Comparison of ENCODE assay signal across 8 cellular contexts in the genomic region with DNA sequence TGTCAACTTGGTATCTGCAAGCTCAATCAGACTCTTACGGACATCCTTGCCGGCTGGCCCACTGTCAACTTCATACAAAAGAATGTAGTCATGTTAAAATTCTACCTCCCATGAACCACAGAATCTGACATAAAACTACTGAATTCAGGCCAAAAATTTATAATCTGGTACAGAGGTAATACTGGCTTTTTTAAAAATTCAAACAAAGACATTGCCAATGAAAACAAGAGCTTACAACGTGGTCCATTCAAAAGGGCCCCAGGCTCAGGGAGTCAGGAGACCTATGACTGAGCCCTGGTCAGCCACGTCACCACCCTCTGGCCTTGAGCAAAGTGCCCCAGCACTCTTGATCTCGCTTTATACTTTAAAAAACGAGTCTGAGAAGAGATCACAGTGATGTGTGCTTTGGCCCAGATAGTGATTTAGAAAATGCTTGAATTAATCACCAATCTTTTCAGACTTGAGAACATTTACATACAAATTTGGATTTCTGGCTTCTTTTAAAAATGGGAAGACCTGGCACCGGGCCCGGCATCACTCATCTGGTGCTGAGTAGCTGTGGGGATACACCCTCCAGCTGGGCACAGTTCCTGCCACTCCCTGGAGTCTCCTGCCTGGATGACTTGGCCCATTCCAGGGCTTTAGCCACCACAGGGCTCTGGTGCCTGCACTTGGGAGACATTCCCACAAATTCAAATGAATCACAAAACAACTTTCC.
DNase-seq lines count a peak whose midpoint lies in the region; ATAC-seq and TF ChIP-seq lines count a peak whose summit lies in the region.

No MANE protein-coding gene starts in this region.

- no peaks in the 10 kb centered on the region for H3K27me3 Mint-ChIP-seq in activated CD4-positive, alpha-beta T cell treated with anti-CD3 and anti-CD28 coated beads for 36 hours
- no peaks in the 10 kb centered on the region for H3K27me3 Mint-ChIP-seq in activated CD4-positive, alpha-beta T cell treated with anti-CD3 and anti-CD28 coated beads, Interleukin-2, amount 10 ng/mL, durations not matched to agents 24 days and 14 days
- H3K27me3 Mint-ChIP-seq in activated B cell treated with CpG ODN at 0.5 μM for 24 hours (no peaks in the 10 kb centered on the region), Caco-2 (ENCODE audit: insufficient read depth, unreplicated experiment) (no peaks in the 10 kb centered on the region)

- CTCF ChIA-PET in activated CD4-positive, alpha-beta T cell treated with anti-CD3 and anti-CD28 coated beads for 36 hours (lab: Charles Lee) = interaction anchor here (0.5 to 1.4 kb wide), 4 partner anchors 9 to 59 kb away, joined by 3 to 6 read pairs (median 3); no protein-coding TSS in a partner anchor
- CTCF ChIA-PET in activated B cell treated with CpG ODN at 0.5 μM for 24 hours (lab: Charles Lee) (no interaction called here), Caco-2 (lab: Charles Lee) (interaction anchor here (0.5 kb wide), 1 partner anchor 617 kb away, joined by 5 read pairs; no protein-coding TSS in a partner anchor)

- peaks cover 97% of the 10 kb centered on the region for H3K4me1 Mint-ChIP-seq in activated CD4-positive, alpha-beta T cell treated with anti-CD3 and anti-CD28 coated beads for 36 hours
- H3K4me1 Mint-ChIP-seq in activated CD4-positive, alpha-beta T cell treated with anti-CD3 and anti-CD28 coated beads, Interleukin-2, amount 10 ng/mL, durations not matched to agents 24 days and 14 days = peaks cover 66% of the 10 kb centered on the region
- H3K4me1 Mint-ChIP-seq in activated B cell treated with CpG ODN at 0.5 μM for 24 hours (peaks cover 91% of the 10 kb centered on the region), Caco-2 (ENCODE audit: low read depth, unreplicated experiment) (peaks cover 50% of the 10 kb centered on the region)

- H3K9me3 ChIP-seq in skeletal muscle satellite cell (replicated peaks; ENCODE audit: low read length) (no peaks in the 10 kb centered on the region), Caco-2 (no peaks in the 10 kb centered on the region)

- no peak overlapping the region for H3K4me3 Mint-ChIP-seq in activated CD4-positive, alpha-beta T cell treated with anti-CD3 and anti-CD28 coated beads for 36 hours
- H3K4me3 Mint-ChIP-seq in activated CD4-positive, alpha-beta T cell treated with anti-CD3 and anti-CD28 coated beads, Interleukin-2, amount 10 ng/mL, durations not matched to agents 24 days and 14 days = no peak overlapping the region
- H3K4me3 Mint-ChIP-seq in activated B cell treated with CpG ODN at 0.5 μM for 24 hours (no peak overlapping the region), Caco-2 (ENCODE audit: unreplicated experiment) (no peak overlapping the region)

- no peak overlapping the region for H3K4me3 ChIP-seq in skeletal muscle satellite cell (ENCODE audit: low read length)
- no peak overlapping the region for H3K4me3 ChIP-seq in Caco-2 (ENCODE audit: low read depth, low read length)

- peak overlapping the region; percentile 36 for H3K9ac ChIP-seq in skeletal muscle satellite cell (ENCODE audit: low read depth, low read length)

- H3K4me1 ChIP-seq in skeletal muscle satellite cell (ENCODE audit: control insufficient read depth, insufficient read depth, low read length) (peaks cover 66% of the 10 kb centered on the region), Caco-2 (peaks cover 68% of the 10 kb centered on the region)

- peak; percentile 47 for ATAC-seq in activated CD4-positive, alpha-beta T cell treated with anti-CD3 and anti-CD28 coated beads for 36 hours
- no peak for ATAC-seq in activated B cell treated with CpG ODN at 0.5 μM for 24 hours (ENCODE audit: low read depth)
- ATAC-seq in Right ventricle myocardium superior (ENCODE audit: poor library complexity) = peak; percentile 63
- no peak for ATAC-seq in HG02970 (IDR thresholded peaks at IDR 0.05; ENCODE audit: low FRiP score, unreplicated experiment)

- H3K27ac Mint-ChIP-seq in activated CD4-positive, alpha-beta T cell treated with anti-CD3 and anti-CD28 coated beads for 36 hours = peak overlapping the region; percentile 78
- H3K27ac Mint-ChIP-seq in activated CD4-positive, alpha-beta T cell treated with anti-CD3 and anti-CD28 coated beads, Interleukin-2, amount 10 ng/mL, durations not matched to agents 24 days and 14 days = no peak overlapping the region
- H3K27ac Mint-ChIP-seq in activated B cell treated with CpG ODN at 0.5 μM for 24 hours = peak overlapping the region; percentile 32
- H3K27ac Mint-ChIP-seq in Caco-2 (ENCODE audit: unreplicated experiment) = no peak overlapping the region

- H3K9me3 Mint-ChIP-seq in activated CD4-positive, alpha-beta T cell treated with anti-CD3 and anti-CD28 coated beads for 36 hours (ENCODE audit: low read depth) = no peaks in the 10 kb centered on the region
- H3K9me3 Mint-ChIP-seq in activated CD4-positive, alpha-beta T cell treated with anti-CD3 and anti-CD28 coated beads, Interleukin-2, amount 10 ng/mL, durations not matched to agents 24 days and 14 days = no peaks in the 10 kb centered on the region
- H3K9me3 Mint-ChIP-seq in activated B cell treated with CpG ODN at 0.5 μM for 24 hours (no peaks in the 10 kb centered on the region), Caco-2 (ENCODE audit: unreplicated experiment) (no peaks in the 10 kb centered on the region)

- TF ChIP-seq CTCF in activated B cell treated with CpG ODN at 0.5 μM for 24 hours (IDR thresholded peaks at IDR 0.05) = no peak
- TF ChIP-seq CTCF in Caco-2 (IDR thresholded peaks at IDR 0.05; ENCODE audit: insufficient read depth in 1 of 2, low read depth in 1 of 2, low read length in 1 of 2, severe bottlenecking in 1 of 2, unreplicated experiment in 1 of 2) = no peak

- no peaks in the 10 kb centered on the region for H3K36me3 ChIP-seq in skeletal muscle satellite cell (ENCODE audit: insufficient read depth, low read length)
- no peaks in the 10 kb centered on the region for H3K36me3 ChIP-seq in Caco-2 (ENCODE audit: control insufficient read depth, insufficient read depth, low read length)

- H3K4me2 ChIP-seq in skeletal muscle satellite cell (ENCODE audit: low read length) = peak overlapping the region; percentile 34

- H3K27me3 ChIP-seq in skeletal muscle satellite cell (ENCODE audit: control insufficient read depth, insufficient read depth, low read length) (no peaks in the 10 kb centered on the region), Caco-2 (replicated peaks; ENCODE audit: control insufficient read depth, insufficient read depth, low read length) (no peaks in the 10 kb centered on the region)

- intact Hi-C loops in activated CD4-positive, alpha-beta T cell treated with anti-CD3 and anti-CD28 coated beads for 36 hours (cut with DNase I, micrococcal nuclease) = loop anchor here in 1 of 2 experiments (1.0 kb wide), 1 partner anchor 9 kb away; no protein-coding TSS in a partner anchor
- intact Hi-C loops in activated CD4-positive, alpha-beta T cell treated with anti-CD3 and anti-CD28 coated beads, Interleukin-2, amount 10 ng/mL, durations not matched to agents 24 days and 14 days (cut with micrococcal nuclease) = no loop called here
- intact Hi-C loops in activated B cell treated with CpG ODN at 0.5 μM for 24 hours (cut with micrococcal nuclease) (no loop called here), Right ventricle myocardium superior (cut with DNase I) (no loop called here), Caco-2 (cut with micrococcal nuclease; ENCODE audit: unreplicated experiment) (loop anchor here (5.0 kb wide), 1 partner anchor 92 kb away; the partner anchor contains the start of gene PIP4K2A)

- peaks cover 14% of the 10 kb centered on the region for H3K36me3 Mint-ChIP-seq in activated CD4-positive, alpha-beta T cell treated with anti-CD3 and anti-CD28 coated beads for 36 hours (ENCODE audit: low read depth)
- H3K36me3 Mint-ChIP-seq in activated CD4-positive, alpha-beta T cell treated with anti-CD3 and anti-CD28 coated beads, Interleukin-2, amount 10 ng/mL, durations not matched to agents 24 days and 14 days (ENCODE audit: low read depth) = peaks cover 3% of the 10 kb centered on the region
- peaks cover 10% of the 10 kb centered on the region for H3K36me3 Mint-ChIP-seq in activated B cell treated with CpG ODN at 0.5 μM for 24 hours (ENCODE audit: low read depth)
- H3K36me3 Mint-ChIP-seq in Caco-2 (ENCODE audit: insufficient read depth, unreplicated experiment) = no peaks in the 10 kb centered on the region

- peak; percentile 56 for DNase-seq in activated CD4-positive, alpha-beta T cell treated with anti-CD3 and anti-CD28 coated beads for 36 hours
- DNase-seq in activated CD4-positive, alpha-beta T cell treated with anti-CD3 and anti-CD28 coated beads, Interleukin-2, amount 10 ng/mL, durations not matched to agents 24 days and 14 days = no peak
- DNase-seq in activated B cell treated with CpG ODN at 0.5 μM for 24 hours (no peak), Right ventricle myocardium superior (peak; percentile 90), Caco-2 (no peak), NCI-H1930 (lab: John Stamatoyannopoulos, UW) (no peak)

- POLR2A ChIA-PET in activated CD4-positive, alpha-beta T cell treated with anti-CD3 and anti-CD28 coated beads for 36 hours (lab: Charles Lee) = no interaction called here
- POLR2A ChIA-PET in activated B cell treated with CpG ODN at 0.5 μM for 24 hours (lab: Charles Lee) = interaction anchor here (0.6 to 5.1 kb wide), 4 partner anchors 10 to 235 kb away, joined by 3 to 24 read pairs (median 4); no protein-coding TSS in a partner anchor
- POLR2A ChIA-PET in Caco-2 (lab: Charles Lee) = no interaction called here

- no TSS peak for BruUV-seq in Caco-2 (replicated peaks; lab: Mats Ljungman, UMichigan)

Comparison
In these comparisons a context has a peak if more than half of its experiments do, and no peak if none do; other contexts are left out.
1. DNase-seq: peak in activated CD4-positive, alpha-beta T cell treated with anti-CD3 and anti-CD28 coated beads for 36 hours (single experiment) and Right ventricle myocardium superior (single experiment); none in activated CD4-positive, alpha-beta T cell treated with anti-CD3 and anti-CD28 coated beads, Interleukin-2, amount 10 ng/mL, durations not matched to agents 24 days and 14 days (single experiment), activated B cell treated with CpG ODN at 0.5 μM for 24 hours (single experiment), Caco-2 (0 of 2) and NCI-H1930 (0 of 2).
2. H3K27ac Mint-ChIP-seq: peak in activated CD4-positive, alpha-beta T cell treated with anti-CD3 and anti-CD28 coated beads for 36 hours (single experiment) and activated B cell treated with CpG ODN at 0.5 μM for 24 hours (single experiment); none in activated CD4-positive, alpha-beta T cell treated with anti-CD3 and anti-CD28 coated beads, Interleukin-2, amount 10 ng/mL, durations not matched to agents 24 days and 14 days (single experiment) and Caco-2 (single experiment).
3. ATAC-seq: peak in activated CD4-positive, alpha-beta T cell treated with anti-CD3 and anti-CD28 coated beads for 36 hours (single experiment) and Right ventricle myocardium superior (single experiment); none in activated B cell treated with CpG ODN at 0.5 μM for 24 hours (single experiment) and HG02970 (single experiment).